ENCODE assay signal across 27 cellular contexts in the genomic region with DNA sequence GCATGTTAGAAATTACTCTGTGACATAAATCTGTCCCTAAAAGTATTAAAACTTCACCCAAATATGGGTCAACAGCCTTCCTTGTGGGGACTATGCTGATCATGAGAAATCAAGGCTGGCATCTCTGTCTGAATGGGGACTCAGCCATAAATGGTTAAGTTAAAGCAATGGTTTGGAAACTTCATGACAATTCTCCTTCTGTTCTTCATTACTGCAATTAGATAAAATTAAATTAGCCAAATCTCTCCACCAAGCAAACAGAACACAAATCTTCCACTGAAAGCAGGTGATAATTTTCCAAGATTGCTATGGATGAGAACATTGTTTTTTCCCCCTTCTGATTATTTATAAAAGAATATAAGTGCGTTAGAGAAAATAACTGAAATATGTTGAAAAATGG.
"Had no signal": no experiment of that assay in that cellular context is flagged by ENCODE, and none has a peak within 500 bp of the region (broad histone marks: within the 10 kb centered on the region; RNA-seq: fewer than 3 reads in every experiment).

No MANE protein-coding gene starts in this region.

- H3K4me3 ChIP-seq: stomach, suprapubic skin, testis, thoracic aorta, thyroid gland, tibial artery, tibial nerve, transverse colon, upper lobe of left lung, upper lobe of right lung, uterus, vagina had no signal

- DNase-seq: stimulated activated CD4-positive, alpha-beta T cell treated with anti-CD3 and anti-CD28 coated beads, Interleukin-2, amount 100 ng/mL, for 48 hours; stimulated activated CD4-positive, alpha-beta T cell treated with anti-CD3 and anti-CD28 coated beads, Interleukin-4, amount 100 ng/mL, for 1 hour; stimulated activated CD4-positive, alpha-beta T cell treated with anti-CD3 and anti-CD28 coated beads, Interleukin-4, amount 100 ng/mL, for 24 hours; stimulated activated CD4-positive, alpha-beta T cell treated with anti-CD3 and anti-CD28 coated beads, Interleukin-4, amount 100 ng/mL, for 4 hours; stimulated activated CD8-positive, alpha-beta memory T cell treated with anti-CD3 and anti-CD28 coated beads, Interleukin-4, amount 100 ng/mL, for 48 hours; stimulated activated naive B cell treated with anti-CD40 and anti-IgM and Interleukin-4, amounts not matched to agents 10 μg/mL and 1 μg/mL and 100 μg/mL, for 72 hours; stimulated activated naive CD4-positive, alpha-beta T cell; stimulated activated naive CD4-positive, alpha-beta T cell treated with Interleukin-2 at 50 U/mL for 16 hours; stimulated activated naive CD8-positive, alpha-beta T cell treated with anti-CD3 and anti-CD28 coated beads, Interleukin-15, amount 100 ng/mL, for 72 hours; stimulated activated naive CD8-positive, alpha-beta T cell treated with anti-CD3 and anti-CD28 coated beads, Interleukin-15, Interleukin-2, amounts not matched to agents 100 U/mL and 50 U/mL, for 24 hours; stomach; substantia nigra; testis; thyroid gland; tibial artery; transverse colon; trophoblast cell; upper lobe of left lung; upper lobe of right lung; uterus had no signal

- H3K27ac ChIP-seq: stomach, suprapubic skin, testis, thoracic aorta, thyroid gland, tibial artery, tibial nerve, transverse colon, upper lobe of left lung, upper lobe of right lung, uterus, vagina had no signal

- H3K9me3 ChIP-seq: stomach, suprapubic skin, testis, thoracic aorta, thyroid gland, tibial artery, tibial nerve, transverse colon, upper lobe of left lung, upper lobe of right lung, uterus, vagina had no signal

- H3K27me3 ChIP-seq: stomach, suprapubic skin, testis, thyroid gland, tibial artery, tibial nerve, transverse colon, upper lobe of left lung, upper lobe of right lung, uterus, vagina had no signal

- H3K36me3 ChIP-seq: stomach, suprapubic skin, thoracic aorta, thyroid gland, tibial artery, tibial nerve, transverse colon, upper lobe of left lung, upper lobe of right lung, uterus, vagina had no signal

- H3K4me1 ChIP-seq: stomach, suprapubic skin, testis, thyroid gland, tibial artery, tibial nerve, transverse colon, upper lobe of left lung, upper lobe of right lung, uterus, vagina had no signal

- ATAC-seq: stimulated activated effector memory CD8-positive, alpha-beta T cell treated with anti-CD3 and anti-CD28 coated beads, Interleukin-12 subunit alpha, Interleukin-12 subunit beta, amount 100 ng/mL, for 72 hours; stimulated activated memory B cell treated with anti-CD40 and anti-IgM and Interleukin-4, amounts not matched to agents 10 μg/mL and 1 μg/mL and 100 μg/mL, for 72 hours; stimulated activated naive B cell treated with anti-CD40 and anti-IgM and Interleukin-4, amounts not matched to agents 10 μg/mL and 1 μg/mL and 100 μg/mL, for 72 hours; stimulated activated naive CD8-positive, alpha-beta T cell treated with anti-CD3 and anti-CD28 coated beads, Interleukin-15, amount 100 ng/mL, for 72 hours; stimulated activated naive CD8-positive, alpha-beta T cell treated with anti-CD3 and anti-CD28 coated beads, Interleukin-15, Interleukin-2, amounts not matched to agents 100 U/mL and 50 U/mL, for 24 hours; upper lobe of right lung had no signal

- FAIRE-seq: urothelium cell line had no signal
